Comparison of ENCODE assay signal across 37 cellular contexts in the genomic region with DNA sequence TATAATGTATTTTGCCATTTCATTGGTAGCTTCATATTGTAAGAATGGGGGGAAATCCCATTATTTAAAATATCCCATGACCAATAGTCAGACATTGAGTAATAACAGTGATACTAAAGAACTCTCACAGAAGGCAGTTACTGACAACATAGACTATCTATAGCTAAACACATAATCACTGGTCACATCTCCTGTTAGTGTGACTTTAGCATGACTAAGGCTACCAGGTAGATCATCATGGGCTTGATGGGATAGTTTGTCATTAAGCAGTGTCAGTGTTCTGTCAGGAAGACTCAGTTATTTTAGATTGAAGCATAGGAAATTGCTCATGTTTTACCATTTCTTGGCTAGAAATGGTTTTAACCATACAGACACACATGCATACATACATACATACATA. TPM values are rescaled to one million over a fixed set of nuclear protein-coding genes. Genes with fewer than 3 reads are reported as not detected.
"Had no signal": no experiment of that assay in that cellular context is flagged by ENCODE, and none has a peak within 500 bp of the region (broad histone marks: within the 10 kb centered on the region; RNA-seq: fewer than 3 reads in every experiment).

No MANE protein-coding gene starts in this region.

- H3K4me1 ChIP-seq: right lobe of liver had no signal

- H3K9me3 Mint-ChIP-seq: activated naive CD8-positive, alpha-beta T cell treated with anti-CD3 and anti-CD28 coated beads, Interleukin-2, amount 10 ng/mL, durations not matched to agents 7 days and 5 days; natural killer cell treated with Interleukin-12 subunit alpha and Interleukin-12 subunit beta and Interleukin-15 and Interleukin-18, amount 100 ng/mL, for 72 hours; stimulated activated memory B cell treated with anti-CD40 and anti-IgM and Interleukin-4, amounts not matched to agents 10 μg/mL and 1 μg/mL and 100 μg/mL, for 72 hours; T-helper 1 cell treated with Interleukin-12 subunit alpha and Interleukin-12 subunit beta and Interleukin-4 antibody, amounts not matched to agents 30 μg/mL and 1 μg/mL, for 36 hours had no signal

- H3K4me3 Mint-ChIP-seq: activated CD8-positive, alpha-beta memory T cell treated with anti-CD3 and anti-CD28 coated beads, Interleukin-2, amount 10 ng/mL, durations not matched to agents 7 days and 5 days; activated CD8-positive, alpha-beta T cell treated with anti-CD3 and anti-CD28 coated beads, Interleukin-2, amount 10 ng/mL, durations not matched to agents 7 days and 5 days; activated naive CD8-positive, alpha-beta T cell treated with anti-CD3 and anti-CD28 coated beads, Interleukin-2, amount 10 ng/mL, durations not matched to agents 7 days and 5 days; natural killer cell treated with Interleukin-12 subunit alpha and Interleukin-12 subunit beta and Interleukin-15 and Interleukin-18, amount 100 ng/mL, for 72 hours; stimulated activated memory B cell treated with anti-CD40 and anti-IgM and Interleukin-4, amounts not matched to agents 10 μg/mL and 1 μg/mL and 100 μg/mL, for 72 hours; T-helper 1 cell treated with Interleukin-12 subunit alpha and Interleukin-12 subunit beta and Interleukin-4 antibody, amounts not matched to agents 30 μg/mL and 1 μg/mL, for 36 hours had no signal

- H3K9me3 ChIP-seq: left lung, lower lobe of right lung, right lobe of liver, tibial nerve had no signal

- H3K4me1 Mint-ChIP-seq: activated CD8-positive, alpha-beta memory T cell treated with anti-CD3 and anti-CD28 coated beads, Interleukin-2, amount 10 ng/mL, durations not matched to agents 7 days and 5 days; stimulated activated memory B cell treated with anti-CD40 and anti-IgM and Interleukin-4, amounts not matched to agents 10 μg/mL and 1 μg/mL and 100 μg/mL, for 72 hours had no signal

- H3K27me3 ChIP-seq: brain microvascular endothelial cell, left lung, right lobe of liver, tibial nerve had no signal

- H3K27ac ChIP-seq: brain microvascular endothelial cell, left lung, lower lobe of right lung, right lobe of liver, skin epidermis, tibial nerve, VCaP had no signal

- H3K27me3 Mint-ChIP-seq: activated CD8-positive, alpha-beta memory T cell treated with anti-CD3 and anti-CD28 coated beads, Interleukin-2, amount 10 ng/mL, durations not matched to agents 7 days and 5 days; activated naive CD8-positive, alpha-beta T cell treated with anti-CD3 and anti-CD28 coated beads, Interleukin-2, amount 10 ng/mL, durations not matched to agents 7 days and 5 days; natural killer cell treated with Interleukin-12 subunit alpha and Interleukin-12 subunit beta and Interleukin-15 and Interleukin-18, amount 100 ng/mL, for 72 hours; stimulated activated memory B cell treated with anti-CD40 and anti-IgM and Interleukin-4, amounts not matched to agents 10 μg/mL and 1 μg/mL and 100 μg/mL, for 72 hours had no signal

- H3K27ac Mint-ChIP-seq: activated CD8-positive, alpha-beta memory T cell treated with anti-CD3 and anti-CD28 coated beads, Interleukin-2, amount 10 ng/mL, durations not matched to agents 7 days and 5 days; activated CD8-positive, alpha-beta T cell treated with anti-CD3 and anti-CD28 coated beads, Interleukin-2, amount 10 ng/mL, durations not matched to agents 7 days and 5 days; activated naive CD8-positive, alpha-beta T cell treated with anti-CD3 and anti-CD28 coated beads, Interleukin-2, amount 10 ng/mL, durations not matched to agents 7 days and 5 days; natural killer cell treated with Interleukin-12 subunit alpha and Interleukin-12 subunit beta and Interleukin-15 and Interleukin-18, amount 100 ng/mL, for 72 hours; stimulated activated memory B cell treated with anti-CD40 and anti-IgM and Interleukin-4, amounts not matched to agents 10 μg/mL and 1 μg/mL and 100 μg/mL, for 72 hours; T-helper 1 cell treated with Interleukin-12 subunit alpha and Interleukin-12 subunit beta and Interleukin-4 antibody, amounts not matched to agents 30 μg/mL and 1 μg/mL, for 36 hours had no signal

- FAIRE-seq: astrocyte, endothelial cell of umbilical vein, islet of Langerhans, TTC549 had no signal

- ATAC-seq: activated CD8-positive, alpha-beta memory T cell treated with anti-CD3 and anti-CD28 coated beads, Interleukin-2, amount 10 ng/mL, durations not matched to agents 7 days and 5 days; activated CD8-positive, alpha-beta T cell treated with anti-CD3 and anti-CD28 coated beads, Interleukin-2, amount 10 ng/mL, durations not matched to agents 7 days and 5 days; left lung; lower lobe of right lung; natural killer cell treated with Interleukin-12 subunit alpha and Interleukin-12 subunit beta and Interleukin-15 and Interleukin-18, amount 100 ng/mL, for 72 hours; stimulated activated memory B cell treated with anti-CD40 and anti-IgM and Interleukin-4, amounts not matched to agents 10 μg/mL and 1 μg/mL and 100 μg/mL, for 72 hours had no signal

- H3K4me3 ChIP-seq: left lung, lower lobe of right lung, right lobe of liver, skin epidermis, tibial nerve had no signal

- DNase-seq: activated CD4-positive, alpha-beta T cell treated with anti-CD3 and anti-CD28 coated beads for 1 hour; activated CD4-positive, alpha-beta T cell treated with anti-CD3 and anti-CD28 coated beads, Interleukin-2, amount 50 U/mL, for 1 hour; activated CD8-positive, alpha-beta memory T cell treated with anti-CD3 and anti-CD28 coated beads, Interleukin-2, amount 10 ng/mL, durations not matched to agents 7 days and 5 days; activated CD8-positive, alpha-beta T cell treated with anti-CD3 and anti-CD28 coated beads, Interleukin-2, amount 10 ng/mL, durations not matched to agents 7 days and 5 days; activated naive CD4-positive, alpha-beta T cell treated with Interleukin-2 at 50 U/mL for 16 hours; activated naive CD8-positive, alpha-beta T cell treated with anti-CD3 and anti-CD28 coated beads, Interleukin-2, amount 10 ng/mL, durations not matched to agents 7 days and 5 days; activated T-cell treated with anti-CD3 and anti-CD28 coated beads, Interleukin-2, amount 50 U/mL, for 48 hours; amniotic stem cell; brain microvascular endothelial cell; foreskin melanocyte; glutamatergic neuron; left lung; lower lobe of right lung; mesenchymal stem cell; right lobe of liver; stimulated activated CD4-positive, alpha-beta T cell treated with anti-CD3 and anti-CD28 coated beads, Interleukin-4, amount 100 ng/mL, for 24 hours; SW 1271; T-helper 9 cell had no signal

RNA-seq across cellular contexts. Expression of gene OPN1SW, which starts 16.3 kb away (rescaled TPM):
- total RNA-seq: activated CD8-positive, alpha-beta memory T cell treated with anti-CD3 and anti-CD28 coated beads, Interleukin-2, amount 10 ng/mL, durations not matched to agents 7 days and 5 days; activated CD8-positive, alpha-beta T cell treated with anti-CD3 and anti-CD28 coated beads, Interleukin-2, amount 10 ng/mL, durations not matched to agents 7 days and 5 days; activated naive CD8-positive, alpha-beta T cell treated with anti-CD3 and anti-CD28 coated beads, Interleukin-2, amount 10 ng/mL, durations not matched to agents 7 days and 5 days; astrocyte; cardiac septum; chondrocyte; endothelial cell of umbilical vein; left lung; lower lobe of right lung; mononuclear cell; natural killer cell treated with Interleukin-12 subunit alpha and Interleukin-12 subunit beta and Interleukin-15 and Interleukin-18, amount 100 ng/mL, for 72 hours; omental fat pad; posterior vena cava; renal cortical epithelial cell; right lobe of liver; temporal lobe; tibial nerve; ureter had no signal
- polyA plus RNA-seq: endothelial cell of umbilical vein, esophagus had no signal
